ENCODE assay signal across 8 cellular contexts in the genomic region with DNA sequence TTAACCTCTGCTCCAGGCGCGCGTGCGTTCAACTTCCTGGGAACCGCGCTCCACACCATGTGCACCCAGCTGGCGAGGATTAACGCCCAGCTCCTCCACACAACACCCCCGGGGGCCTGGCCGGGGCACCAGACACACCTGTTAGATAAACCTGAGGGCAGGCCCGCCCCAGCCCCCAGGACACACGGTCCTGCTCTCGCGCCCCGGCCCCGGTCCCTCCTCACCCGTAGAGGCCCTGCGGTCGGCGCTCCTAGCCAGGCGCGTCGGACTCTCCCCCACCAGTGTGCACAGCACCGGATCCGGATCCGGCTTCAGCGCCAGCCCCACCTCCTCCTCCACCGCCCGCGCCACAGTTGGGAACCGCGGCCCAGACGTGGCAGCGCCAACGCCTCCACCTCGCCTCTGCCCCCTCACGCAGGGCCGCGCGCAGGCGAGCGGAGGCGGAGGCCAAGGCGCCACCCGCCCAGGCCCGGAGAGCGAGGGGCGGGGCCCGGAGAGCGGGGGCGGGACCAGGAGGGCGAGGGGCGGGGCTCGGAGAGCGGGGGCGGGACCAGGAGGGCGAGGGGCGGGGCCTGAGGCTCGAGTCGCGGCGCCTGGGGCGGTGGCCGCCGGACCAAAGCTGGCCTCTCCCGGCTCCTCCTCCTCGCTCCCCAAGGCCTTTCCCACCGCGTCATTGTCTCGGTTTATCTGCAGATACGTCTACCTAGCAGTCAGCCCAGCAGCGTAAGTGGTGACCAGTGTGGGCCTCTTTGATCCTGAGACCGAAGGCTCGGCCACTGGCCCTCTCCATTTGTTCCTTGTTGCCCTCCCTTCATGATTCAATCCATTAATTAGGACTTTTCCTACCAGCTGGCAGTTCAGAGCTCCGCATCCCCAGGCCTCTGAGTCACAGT. TPM values are rescaled to one million over a fixed set of nuclear protein-coding genes. Genes with fewer than 3 reads are reported as not detected.
DNase-seq lines count a peak whose midpoint lies in the region; ATAC-seq and TF ChIP-seq lines count a peak whose summit lies in the region.

A gene (minus strand): TSS at position 404 of the 893 bp plus-strand sequence. CDS start 6,957 bp downstream, outside the sequence.

- TF ChIP-seq CTCF in chondrocyte (IDR thresholded peaks at IDR 0.05) (peak; percentile 6), kidney epithelial cell (IDR thresholded peaks at IDR 0.05; ENCODE audit: insufficient read depth, low read length, poor library complexity, severe bottlenecking) (no peak)

- DNase-seq in AG20443 (ENCODE audit: low spot score) (peak; percentile 97), NCI-H524 (lab: John Stamatoyannopoulos, UW) (peak; percentile 86 to 89), chondrocyte (ENCODE audit: low spot score) (peak; percentile 95), kidney epithelial cell (ENCODE audit: low read depth) (peak; percentile 65)
- DNase-seq in activated CD4-positive, alpha-beta T cell treated with anti-CD3 and anti-CD28 coated beads for 36 hours, result peak; percentile 90
- peak; percentile 88 for DNase-seq in stimulated activated CD4-positive, alpha-beta T cell treated with anti-CD3 and anti-CD28 coated beads, Interleukin-15, amount 100 ng/mL, for 24 hours

- no peaks in the 10 kb centered on the region for H3K27me3 ChIP-seq in kidney epithelial cell (ENCODE audit: control insufficient read depth, insufficient read depth, low read length)

- peak; percentile 92 for ATAC-seq in HG03439 (IDR thresholded peaks at IDR 0.05; ENCODE audit: unreplicated experiment)
- peak; percentile 91 for ATAC-seq in activated CD4-positive, alpha-beta T cell treated with anti-CD3 and anti-CD28 coated beads for 36 hours

- POLR2A ChIA-PET in activated CD4-positive, alpha-beta T cell treated with anti-CD3 and anti-CD28 coated beads for 36 hours (lab: Charles Lee), result no interaction called here

- peak; percentile 74 for TF ChIP-seq POLR2A in GM19193 (IDR thresholded peaks at IDR 0.05; ENCODE audit: extremely low read depth, insufficient read depth, insufficient read length)

- H3K27me3 Mint-ChIP-seq in activated CD4-positive, alpha-beta T cell treated with anti-CD3 and anti-CD28 coated beads for 36 hours, result no peaks in the 10 kb centered on the region
- no peaks in the 10 kb centered on the region for H3K27me3 Mint-ChIP-seq in chondrocyte (ENCODE audit: low read depth)

- H3K4me3 Mint-ChIP-seq in activated CD4-positive, alpha-beta T cell treated with anti-CD3 and anti-CD28 coated beads for 36 hours, result peak within 1 kb of the TSS; percentile 95
- H3K4me3 Mint-ChIP-seq in chondrocyte (ENCODE audit: unreplicated experiment), result peak within 1 kb of the TSS; percentile 94

- H3K27ac Mint-ChIP-seq in activated CD4-positive, alpha-beta T cell treated with anti-CD3 and anti-CD28 coated beads for 36 hours, result peak within 1 kb of the TSS; percentile 80
- peak within 1 kb of the TSS; percentile 100 for H3K27ac Mint-ChIP-seq in chondrocyte (ENCODE audit: unreplicated experiment)

- H3K4me1 Mint-ChIP-seq in activated CD4-positive, alpha-beta T cell treated with anti-CD3 and anti-CD28 coated beads for 36 hours, result peaks cover 33% of the 10 kb centered on the region
- H3K4me1 Mint-ChIP-seq in chondrocyte (ENCODE audit: low read depth), result peaks cover 52% of the 10 kb centered on the region

- peaks cover under 1% of the 10 kb centered on the region for H3K9me3 Mint-ChIP-seq in activated CD4-positive, alpha-beta T cell treated with anti-CD3 and anti-CD28 coated beads for 36 hours (ENCODE audit: low read depth)
- no peaks in the 10 kb centered on the region for H3K9me3 Mint-ChIP-seq in chondrocyte (ENCODE audit: low read depth)

- H3K4me3 ChIP-seq in kidney epithelial cell (ENCODE audit: low read depth, low read length), result peak within 1 kb of the TSS; percentile 54

- H3K36me3 ChIP-seq in kidney epithelial cell (ENCODE audit: control insufficient read depth, insufficient read depth, low read length), result no peaks in the 10 kb centered on the region

- intact Hi-C loops in activated CD4-positive, alpha-beta T cell treated with anti-CD3 and anti-CD28 coated beads for 36 hours (cut with DNase I, micrococcal nuclease), result loop anchor here (1.0 to 10.0 kb wide), 8 partner anchors 49 to 425 kb away; a partner anchor contains a TSS

- CTCF ChIA-PET in activated CD4-positive, alpha-beta T cell treated with anti-CD3 and anti-CD28 coated beads for 36 hours (lab: Charles Lee), result interaction anchor here (0.6 to 0.7 kb wide), 2 partner anchors 17 to 80 kb away, joined by 3 to 4 read pairs; no protein-coding TSS in a partner anchor

- H3K36me3 Mint-ChIP-seq in activated CD4-positive, alpha-beta T cell treated with anti-CD3 and anti-CD28 coated beads for 36 hours (ENCODE audit: low read depth), result peaks cover 5% of the 10 kb centered on the region
- H3K36me3 Mint-ChIP-seq in chondrocyte (ENCODE audit: low read depth), result peaks cover under 1% of the 10 kb centered on the region

RNA-seq across cellular contexts. Expression of the gene that starts here (rescaled TPM):
- 10 to 100 TPM; 31.1 to 33.6 TPM for total RNA-seq in activated CD4-positive, alpha-beta T cell treated with anti-CD3 and anti-CD28 coated beads for 36 hours
- total RNA-seq in chondrocyte, result 45.9 to 51.0 TPM (median 48.4 TPM) in 3 replicates
- total RNA-seq in kidney epithelial cell, result 38.0 and 41.3 TPM in 2 replicates

Comparison
In these comparisons a context has a peak if more than half of its experiments do, and no peak if none do; other contexts are left out.
1. Peak in every context shown above with its lines: DNase-seq, ATAC-seq and H3K4me3 ChIP-seq.